ENCODE assay signal across 7 cellular contexts in the genomic region with DNA sequence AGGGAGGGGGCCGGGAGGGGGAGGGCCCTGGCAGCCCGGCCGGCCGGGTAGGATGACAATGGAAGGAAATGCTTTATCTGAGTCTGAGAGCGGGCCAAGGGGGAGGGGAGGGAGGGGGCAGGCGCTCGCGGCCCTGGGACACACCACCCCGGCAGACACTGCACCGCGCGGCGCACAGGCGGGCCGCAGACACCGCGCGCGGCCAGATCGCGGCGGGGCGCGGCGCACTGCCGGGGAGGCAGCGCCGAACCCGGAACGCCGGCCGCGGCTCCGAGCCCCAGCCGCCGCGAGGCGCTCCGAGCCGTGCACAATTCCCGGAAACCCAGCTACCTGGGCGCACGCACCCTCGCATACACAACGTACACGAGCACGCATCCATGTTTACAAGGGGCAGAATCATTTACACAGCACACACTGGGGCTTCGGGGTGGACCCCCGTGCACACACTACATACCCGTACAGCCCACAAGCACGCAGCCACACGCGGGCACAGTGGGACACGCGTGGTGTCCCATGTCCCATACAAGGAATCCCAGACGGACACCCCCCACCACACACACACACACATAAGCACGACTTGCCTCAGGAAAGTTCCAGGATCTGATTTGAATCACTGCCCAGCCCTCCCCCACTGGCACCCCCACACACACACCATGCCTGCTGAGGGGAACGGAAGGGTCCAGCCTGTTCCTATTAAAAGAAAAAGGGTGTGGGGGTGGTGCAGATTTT. TPM values are rescaled to one million over a fixed set of nuclear protein-coding genes. Genes with fewer than 3 reads are reported as not detected.
DNase-seq lines count a peak whose midpoint lies in the region; ATAC-seq and TF ChIP-seq lines count a peak whose summit lies in the region.

A gene (minus strand): TSS at position 2 of the 729 bp plus-strand sequence. CDS start 118 bp downstream, outside the sequence.

- H2AFZ ChIP-seq in OCI-LY1 (ENCODE audit: low read length), result no peak within 1 kb of the TSS

- peak within 1 kb of the TSS; percentile 87 for H3K9ac ChIP-seq in OCI-LY1 (ENCODE audit: low read length)
- peak within 1 kb of the TSS; percentile 78 for H3K9ac ChIP-seq in muscle layer of colon (ENCODE audit: low read length)

- H3K9me2 ChIP-seq in OCI-LY1 (ENCODE audit: low read depth, low read length), result no peaks in the 10 kb centered on the region

- H3K4me1 ChIP-seq in OCI-LY1 (ENCODE audit: insufficient read depth, low read length, severe bottlenecking) (peaks cover 86% of the 10 kb centered on the region), muscle layer of colon (ENCODE audit: insufficient read depth, low read length) (peaks cover 77% of the 10 kb centered on the region)

- peaks cover 4% of the 10 kb centered on the region; the same call in 1 of the 2 replicates for H3K36me3 ChIP-seq in OCI-LY1 (ENCODE audit: insufficient read depth, low read length)
- H3K36me3 ChIP-seq in muscle layer of colon (ENCODE audit: insufficient read depth, low read length), result no peaks in the 10 kb centered on the region

- TF ChIP-seq CTCF in GM13977 (IDR thresholded peaks at IDR 0.05; ENCODE audit: extremely low read depth, insufficient read depth, missing control alignments), result peak; percentile 27
- no peak for TF ChIP-seq CTCF in OCI-LY1 (IDR thresholded peaks at IDR 0.05; ENCODE audit: low read length)

- in situ Hi-C loops in GM13977 (cut with MboI; ENCODE audit: low pct_unique_long_range_greater_than_20kb, low sequenced_read_pairs, unreplicated experiment), result no loop called here

- H3K27me3 ChIP-seq in OCI-LY1 (ENCODE audit: insufficient read depth, low read length) (no peaks in the 10 kb centered on the region), muscle layer of colon (ENCODE audit: control insufficient read depth in 1 of 2, insufficient read depth in 2 of 2, low read length in 2 of 2) (no peaks in the 10 kb centered on the region)

- peaks cover 19 to 21% of the 10 kb centered on the region in 2 donors for H3K36me3 Mint-ChIP-seq in activated T-cell treated with anti-CD3 and anti-CD28 coated beads, Interleukin-2, amount 50 U/mL, for 72 hours (ENCODE audit: insufficient read depth in 2 of 2)

- peak within 1 kb of the TSS; percentile 98 for H3K27ac ChIP-seq in OCI-LY1 (ENCODE audit: low read depth, low read length, poor library complexity, severe bottlenecking)
- peak within 1 kb of the TSS; percentile 98 for H3K27ac ChIP-seq in muscle layer of colon (ENCODE audit: low read depth, low read length)

- no peaks in the 10 kb centered on the region for H4K20me1 ChIP-seq in OCI-LY1 (ENCODE audit: insufficient read depth, low read length)

- H3K4me3 ChIP-seq in OCI-LY1 (ENCODE audit: low read depth, low read length, poor library complexity, severe bottlenecking), result peak within 1 kb of the TSS; percentile 96
- peak within 1 kb of the TSS; percentile 47 to 94 for H3K4me3 ChIP-seq in muscle layer of colon (ENCODE audit: low read depth in 1 of 2, low read length in 2 of 2)

- peak; percentile 92 for DNase-seq in GM13977 (ENCODE audit: low spot score)
- DNase-seq in activated T-cell treated with anti-CD3 and anti-CD28 coated beads, Interleukin-2, amount 50 U/mL, for 72 hours, result peak; percentile 66 to 71
- peak; percentile 77 for DNase-seq in stimulated activated naive CD4-positive, alpha-beta T cell treated with Interleukin-2 at 50 U/mL for 16 hours (lab: John Stamatoyannopoulos, UW)

- peaks cover 33% of the 10 kb centered on the region for H3K79me2 ChIP-seq in OCI-LY1 (ENCODE audit: insufficient read depth, low read length)

- peak within 1 kb of the TSS; percentile 95 for H3K27ac Mint-ChIP-seq in activated T-cell treated with anti-CD3 and anti-CD28 coated beads, Interleukin-2, amount 50 U/mL, for 72 hours

- H3K27me3 Mint-ChIP-seq in activated T-cell treated with anti-CD3 and anti-CD28 coated beads, Interleukin-2, amount 50 U/mL, for 72 hours (ENCODE audit: low read depth), result no peaks in the 10 kb centered on the region

- peak; percentile 36 for ATAC-seq in HG03025 (IDR thresholded peaks at IDR 0.05; ENCODE audit: low FRiP score, unreplicated experiment)
- peak; percentile 59 to 68 for ATAC-seq in activated T-cell treated with anti-CD3 and anti-CD28 coated beads, Interleukin-2, amount 50 U/mL, for 72 hours (replicated peaks in 1 of 2)
- ATAC-seq in esophagus mucosa, result peak; percentile 67

- peak within 1 kb of the TSS; percentile 89 to 91 for H3K4me3 Mint-ChIP-seq in activated T-cell treated with anti-CD3 and anti-CD28 coated beads, Interleukin-2, amount 50 U/mL, for 72 hours

- H3K9me3 ChIP-seq in OCI-LY1 (ENCODE audit: low read length) (no peaks in the 10 kb centered on the region), muscle layer of colon (ENCODE audit: low read length) (no peaks in the 10 kb centered on the region)

- peaks cover 81% of the 10 kb centered on the region for H3K4me1 Mint-ChIP-seq in activated T-cell treated with anti-CD3 and anti-CD28 coated beads, Interleukin-2, amount 50 U/mL, for 72 hours (ENCODE audit: low read depth)

- no peaks in the 10 kb centered on the region for H3K9me3 Mint-ChIP-seq in activated T-cell treated with anti-CD3 and anti-CD28 coated beads, Interleukin-2, amount 50 U/mL, for 72 hours

- peak within 1 kb of the TSS; percentile 80 for H3K4me2 ChIP-seq in OCI-LY1 (ENCODE audit: low read length)

- no peaks in the 10 kb centered on the region for H3F3A ChIP-seq in OCI-LY1 (ENCODE audit: insufficient read depth, low read length)

RNA-seq across cellular contexts. Expression of the gene that starts here (rescaled TPM):
- 100 to 1,000 TPM; 288 to 350 TPM for total RNA-seq in activated T-cell treated with anti-CD3 and anti-CD28 coated beads, Interleukin-2, amount 50 U/mL, for 72 hours
- 25.1 TPM for total RNA-seq in esophagus mucosa

Comparison
In these comparisons a context has a peak if more than half of its experiments do, and no peak if none do; other contexts are left out.
1. Peak in every context shown above with its lines: DNase-seq, ATAC-seq, H3K4me3 ChIP-seq and H3K27ac ChIP-seq.
2. RNA of the gene that starts here (total RNA-seq): 288 to 350 TPM in activated T-cell treated with anti-CD3 and anti-CD28 coated beads, Interleukin-2, amount 50 U/mL, for 72 hours; 25.1 TPM in esophagus mucosa (single experiment); every median in the first group is over 10 times any median in the second.